In the genomic region with DNA sequence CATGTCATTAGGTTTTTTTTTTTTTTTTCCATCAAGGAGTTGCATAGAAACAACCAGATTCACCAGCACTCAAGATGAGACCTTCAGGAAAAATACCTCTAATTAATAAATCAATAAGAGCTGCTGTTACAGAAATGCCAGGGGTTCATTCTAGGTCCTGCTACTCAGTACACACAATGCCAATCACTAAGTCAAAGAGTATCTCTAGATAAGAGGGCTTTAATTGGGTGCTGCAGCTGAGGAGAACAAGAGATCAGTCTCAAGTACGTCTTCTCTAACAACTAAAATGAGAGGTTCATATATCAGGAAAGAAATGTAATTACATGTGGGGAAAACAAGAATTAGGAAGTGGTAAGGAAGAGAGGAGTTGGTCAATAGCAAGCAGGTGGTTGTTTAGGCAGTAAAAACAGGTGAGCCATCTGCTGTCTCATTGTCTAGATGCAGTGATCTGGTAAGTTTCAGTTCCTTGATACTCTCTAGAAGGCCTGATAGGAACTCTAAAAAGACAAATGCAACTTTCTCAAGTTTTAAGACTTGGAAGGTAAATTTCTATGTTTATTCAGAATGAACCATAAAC, we compare ENCODE assay signal across 12 cellular contexts.
DNase-seq lines count a peak whose midpoint lies in the region; ATAC-seq and TF ChIP-seq lines count a peak whose summit lies in the region.
"Had no signal": no experiment of that assay in that cellular context is flagged by ENCODE, and none has a peak within 500 bp of the region (broad histone marks: within the 10 kb centered on the region; RNA-seq: fewer than 3 reads in every experiment).

No MANE protein-coding gene starts in this region.

- no peaks in the 10 kb centered on the region for H3K27me3 ChIP-seq in GM06990 (replicated peaks; ENCODE audit: control insufficient read depth, insufficient read depth, low read length)
- no peaks in the 10 kb centered on the region for H3K27me3 ChIP-seq in upper lobe of right lung
- no peaks in the 10 kb centered on the region for H3K27me3 ChIP-seq in heart right ventricle
- H3K27me3 ChIP-seq in CD8-positive, alpha-beta T cell (ENCODE audit: insufficient read depth, low read length), result no peaks in the 10 kb centered on the region
- H3K27me3 ChIP-seq: BE2C, heart left ventricle had no signal

- DNase-seq in GM06990 (ENCODE audit: extremely low read depth, insufficient read length) (peak; percentile 67), NCI-H187 treated with DMSO at 0.1 percent for 48 hours (lab: John Stamatoyannopoulos, UW) (peak; percentile 21), upper lobe of right lung (no peak), heart right ventricle (no peak)
- no peak for DNase-seq in stimulated activated naive CD4-positive, alpha-beta T cell (lab: John Stamatoyannopoulos, UW)
- DNase-seq in CD8-positive, alpha-beta T cell, result no peak
- DNase-seq: activated CD4-positive, alpha-beta memory T cell treated with anti-CD3 and anti-CD28 coated beads, Interleukin-2, amount 10 ng/mL, durations not matched to agents 7 days and 5 days; BE2C; heart left ventricle; NK-92 treated with Interleukin-12 subunit alpha and Interleukin-12 subunit beta, amount 100 ng/mL, for 24 hours had no signal

- intact Hi-C loops in upper lobe of right lung (cut with DNase I) (no loop called here), heart right ventricle (cut with DNase I) (no loop called here)
- intact Hi-C loops in CD8-positive, alpha-beta T cell (cut with DNase I, micrococcal nuclease), result no loop called here

- H3K9me3 Mint-ChIP-seq in CD8-positive, alpha-beta T cell, result peaks cover 11% of the 10 kb centered on the region

- CTCF ChIA-PET in CD8-positive, alpha-beta T cell (lab: Charles Lee), result no interaction called here

- H3K27ac Mint-ChIP-seq in CD8-positive, alpha-beta T cell, result no peak overlapping the region
- H3K27ac Mint-ChIP-seq: activated CD4-positive, alpha-beta memory T cell treated with anti-CD3 and anti-CD28 coated beads, Interleukin-2, amount 10 ng/mL, durations not matched to agents 7 days and 5 days had no signal

- H3K4me3 ChIP-seq in GM06990 (replicated peaks; ENCODE audit: low read depth, low read length), result no peak overlapping the region
- H3K4me3 ChIP-seq in upper lobe of right lung, result no peak overlapping the region
- no peak overlapping the region for H3K4me3 ChIP-seq in heart right ventricle
- no peak overlapping the region for H3K4me3 ChIP-seq in CD8-positive, alpha-beta T cell (ENCODE audit: low read depth, low read length)
- H3K4me3 ChIP-seq: heart left ventricle had no signal

- no peak overlapping the region for H3K27ac ChIP-seq in upper lobe of right lung
- no peak overlapping the region for H3K27ac ChIP-seq in heart right ventricle
- H3K27ac ChIP-seq in CD8-positive, alpha-beta T cell (ENCODE audit: low read depth, low read length), result no peak overlapping the region
- H3K27ac ChIP-seq: heart left ventricle had no signal

- ATAC-seq in GM19455 (IDR thresholded peaks at IDR 0.05; ENCODE audit: unreplicated experiment) (peak; percentile 73), HG03039 (IDR thresholded peaks at IDR 0.05; ENCODE audit: unreplicated experiment) (peak; percentile 100), upper lobe of right lung (no peak), heart right ventricle (no peak)
- no peak for ATAC-seq in CD8-positive, alpha-beta T cell
- ATAC-seq: heart left ventricle had no signal

- H3K4me1 ChIP-seq in upper lobe of right lung (no peaks in the 10 kb centered on the region), heart right ventricle (no peaks in the 10 kb centered on the region)
- no peaks in the 10 kb centered on the region for H3K4me1 ChIP-seq in CD8-positive, alpha-beta T cell (ENCODE audit: insufficient read depth, low read length)
- H3K4me1 ChIP-seq: BE2C, heart left ventricle had no signal

- no peaks in the 10 kb centered on the region for H3K4me1 Mint-ChIP-seq in CD8-positive, alpha-beta T cell (ENCODE audit: low read depth)
- H3K4me1 Mint-ChIP-seq: activated CD4-positive, alpha-beta memory T cell treated with anti-CD3 and anti-CD28 coated beads, Interleukin-2, amount 10 ng/mL, durations not matched to agents 7 days and 5 days had no signal

- POLR2A ChIA-PET in CD8-positive, alpha-beta T cell (lab: Charles Lee), result no interaction called here

- peaks cover 6% of the 10 kb centered on the region for H3K9me3 ChIP-seq in upper lobe of right lung
- peaks cover 0 to 30% (median 9%) of the 10 kb centered on the region in 11 donors for H3K9me3 ChIP-seq in heart right ventricle
- no peaks in the 10 kb centered on the region for H3K9me3 ChIP-seq in CD8-positive, alpha-beta T cell (ENCODE audit: low read length)
- H3K9me3 ChIP-seq: BE2C had no signal

- 40 to 49% methylated on average over 1 of the region's 1 CpG for WGBS in heart right ventricle, 2 donors

- H3K27me3 Mint-ChIP-seq in CD8-positive, alpha-beta T cell (ENCODE audit: low read depth), result no peaks in the 10 kb centered on the region
- H3K27me3 Mint-ChIP-seq: activated CD4-positive, alpha-beta memory T cell treated with anti-CD3 and anti-CD28 coated beads, Interleukin-2, amount 10 ng/mL, durations not matched to agents 7 days and 5 days had no signal

- H3K4me3 Mint-ChIP-seq in CD8-positive, alpha-beta T cell, result no peak overlapping the region
- H3K4me3 Mint-ChIP-seq: activated CD4-positive, alpha-beta memory T cell treated with anti-CD3 and anti-CD28 coated beads, Interleukin-2, amount 10 ng/mL, durations not matched to agents 7 days and 5 days had no signal

- H3K36me3 ChIP-seq in GM06990 (ENCODE audit: control insufficient read depth, insufficient read depth, low read length), result no peaks in the 10 kb centered on the region
- no peaks in the 10 kb centered on the region for H3K36me3 ChIP-seq in upper lobe of right lung
- H3K36me3 ChIP-seq in heart right ventricle, result no peaks in the 10 kb centered on the region
- H3K36me3 ChIP-seq in CD8-positive, alpha-beta T cell (ENCODE audit: insufficient read depth, low read length), result no peaks in the 10 kb centered on the region
- H3K36me3 ChIP-seq: BE2C, heart left ventricle had no signal

- TF ChIP-seq CTCF in GM06990 (IDR thresholded peaks at IDR 0.05; ENCODE audit: insufficient read depth, low read length, poor library complexity, severe bottlenecking) (no peak), upper lobe of right lung (IDR thresholded peaks at IDR 0.05) (no peak), heart right ventricle (IDR thresholded peaks at IDR 0.05) (no peak)
- no peak for TF ChIP-seq CTCF in CD8-positive, alpha-beta T cell (IDR thresholded peaks at IDR 0.05)

- H3K36me3 Mint-ChIP-seq in CD8-positive, alpha-beta T cell, result no peaks in the 10 kb centered on the region

Comparison
In these comparisons a context has a peak if more than half of its experiments do, and no peak if none do; other contexts are left out.
1. DNase-seq: peak in GM06990 (single experiment) and NCI-H187 treated with DMSO at 0.1 percent for 48 hours (single experiment); none in upper lobe of right lung (single experiment), stimulated activated naive CD4-positive, alpha-beta T cell (0 of 6), heart right ventricle (0 of 2) and CD8-positive, alpha-beta T cell (0 of 7).
2. ATAC-seq: peak in GM19455 (single experiment) and HG03039 (single experiment); none in upper lobe of right lung (single experiment), heart right ventricle (0 of 8) and CD8-positive, alpha-beta T cell (single experiment).